19 cellular contexts compared by ENCODE assay signal in the genomic region with DNA sequence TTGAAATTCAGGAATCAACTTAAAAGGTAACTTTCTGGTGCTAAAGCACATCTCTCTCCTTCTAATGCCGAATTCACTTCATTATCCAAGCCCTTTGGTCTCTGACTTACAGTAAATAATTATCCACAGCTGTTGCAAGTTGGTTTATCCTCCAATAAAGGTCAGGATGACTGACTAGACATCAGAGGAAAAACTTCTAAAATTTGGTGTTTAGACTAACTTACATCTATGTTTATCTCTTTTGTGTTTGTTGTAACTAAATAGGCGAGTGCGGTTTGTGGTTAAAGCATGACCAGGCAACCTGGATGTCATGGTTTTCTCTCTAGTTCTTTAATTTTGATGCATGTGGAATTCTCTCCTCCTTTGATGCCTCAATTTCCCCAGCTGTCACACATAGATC.
DNase-seq lines count a peak whose midpoint lies in the region; ATAC-seq, FAIRE-seq and TF ChIP-seq lines count a peak whose summit lies in the region.
"Had no signal": no experiment of that assay in that cellular context is flagged by ENCODE, and none has a peak within 500 bp of the region (broad histone marks: within the 10 kb centered on the region; RNA-seq: fewer than 3 reads in every experiment).

No MANE protein-coding gene starts in this region.

- peaks cover 3% of the 10 kb centered on the region for H3K9me3 Mint-ChIP-seq in astrocyte (ENCODE audit: unreplicated experiment)

- peaks cover 41% of the 10 kb centered on the region for H3K4me1 Mint-ChIP-seq in astrocyte (ENCODE audit: low read depth, unreplicated experiment)

- H3K4me1 ChIP-seq in astrocyte (ENCODE audit: insufficient read depth, low read length): peaks cover 52% of the 10 kb centered on the region
- H3K4me1 ChIP-seq in skeletal muscle satellite cell (ENCODE audit: control insufficient read depth, insufficient read depth, low read length): peaks cover 93% of the 10 kb centered on the region
- H3K4me1 ChIP-seq: BE2C had no signal

- no peak for ATAC-seq in HG03025 (IDR thresholded peaks at IDR 0.05; ENCODE audit: low FRiP score, unreplicated experiment)
- ATAC-seq: CD8-positive, alpha-beta T cell; Panc1 had no signal

- TF ChIP-seq CTCF in astrocyte (IDR thresholded peaks at IDR 0.05; ENCODE audit: insufficient read depth, low read depth, low read length): no peak

- no peak overlapping the region for H3K27ac ChIP-seq in astrocyte (ENCODE audit: low read depth, low read length)
- H3K27ac ChIP-seq: HL-60 had no signal

- H3K9me3 ChIP-seq in astrocyte (ENCODE audit: insufficient read depth, low read depth, low read length) (no peaks in the 10 kb centered on the region), skeletal muscle satellite cell (replicated peaks; ENCODE audit: low read length) (no peaks in the 10 kb centered on the region)
- H3K9me3 ChIP-seq: BE2C had no signal

- H4K20me1 ChIP-seq in astrocyte (ENCODE audit: insufficient read depth, low read length): no peaks in the 10 kb centered on the region

- H3K27me3 ChIP-seq in astrocyte (ENCODE audit: insufficient read depth, low read length) (no peaks in the 10 kb centered on the region), skeletal muscle satellite cell (ENCODE audit: control insufficient read depth, insufficient read depth, low read length) (no peaks in the 10 kb centered on the region)
- H3K27me3 ChIP-seq: BE2C had no signal

- no peaks in the 10 kb centered on the region for H3K27me3 Mint-ChIP-seq in astrocyte (ENCODE audit: low read depth, unreplicated experiment)

- no peak overlapping the region for H3K4me2 ChIP-seq in astrocyte (ENCODE audit: low read length)
- H3K4me2 ChIP-seq in skeletal muscle satellite cell (ENCODE audit: low read length): no peak overlapping the region

- no peak overlapping the region for H3K27ac Mint-ChIP-seq in astrocyte (ENCODE audit: unreplicated experiment)
- H3K27ac Mint-ChIP-seq: CD8-positive, alpha-beta T cell had no signal

- peak; percentile 59 for FAIRE-seq in astrocyte (lab: Jason Lieb, UNC)
- FAIRE-seq: D721Med had no signal

- H3K4me3 ChIP-seq in astrocyte (ENCODE audit: insufficient read depth, low read depth, low read length) (no peak overlapping the region), skeletal muscle satellite cell (ENCODE audit: low read length) (no peak overlapping the region)

- H3K9ac ChIP-seq in astrocyte (ENCODE audit: low read length): no peak overlapping the region
- peak overlapping the region; percentile 84 for H3K9ac ChIP-seq in skeletal muscle satellite cell (ENCODE audit: low read depth, low read length)

- no peaks in the 10 kb centered on the region for H3K79me2 ChIP-seq in astrocyte (ENCODE audit: insufficient read depth, low read length)

- DNase-seq in H4 (ENCODE audit: low spot score) (peak; percentile 79), astrocyte (ENCODE audit: low read depth) (no peak), fibroblast of peridontal ligament (ENCODE audit: extremely low read depth) (peak; percentile 69), NCI-H510A treated with DMSO at 0.1 percent for 48 hours (lab: John Stamatoyannopoulos, UW) (no peak), DMS 273 (lab: John Stamatoyannopoulos, UW; ENCODE audit: unreplicated experiment) (no peak), kidney tubule cell (ENCODE audit: low spot score) (no peak)
- DNase-seq: BE2C; CD8-positive, alpha-beta T cell; KBM-7; NCI-H1092 treated with DMSO at 0.1 percent for 48 hours; NCI-H1694; NCI-H446; NCI-H748 treated with DMSO at 0.1 percent for 48 hours; Right ventricle myocardium superior had no signal

- no peaks in the 10 kb centered on the region for H3K36me3 Mint-ChIP-seq in astrocyte (ENCODE audit: low read depth, unreplicated experiment)
- H3K36me3 Mint-ChIP-seq: CD8-positive, alpha-beta T cell had no signal

- H2AFZ ChIP-seq in astrocyte (ENCODE audit: low read depth, low read length): no peak overlapping the region

- no peaks in the 10 kb centered on the region for H3K36me3 ChIP-seq in astrocyte (ENCODE audit: insufficient read depth, low read length)
- H3K36me3 ChIP-seq in skeletal muscle satellite cell (ENCODE audit: insufficient read depth, low read length): no peaks in the 10 kb centered on the region
- H3K36me3 ChIP-seq: BE2C had no signal

- no peak overlapping the region for H3K4me3 Mint-ChIP-seq in astrocyte (ENCODE audit: unreplicated experiment)
- H3K4me3 Mint-ChIP-seq: CD8-positive, alpha-beta T cell had no signal

Comparison
In these comparisons a context has a peak if more than half of its experiments do, and no peak if none do; other contexts are left out.
1. DNase-seq: peak in H4 (single experiment) and fibroblast of peridontal ligament (single experiment); none in astrocyte (single experiment), NCI-H510A treated with DMSO at 0.1 percent for 48 hours (single experiment), DMS 273 (single experiment) and kidney tubule cell (single experiment).